Comparison of ENCODE assay signal across 11 cellular contexts in genomic region chr16:84513111-84514065, GRCh38. TPM values are rescaled to one million over a fixed set of nuclear protein-coding genes. Genes with fewer than 3 reads are reported as not detected.
DNase-seq lines count a peak whose midpoint lies in the region; TF ChIP-seq lines count a peak whose summit lies in the region.
"Had no signal": no experiment of that assay in that cellular context is flagged by ENCODE, and none has a peak within 500 bp of the region (broad histone marks: within the 10 kb centered on the region; RNA-seq: fewer than 3 reads in every experiment).

No MANE protein-coding gene starts in this region.

- H3K27ac ChIP-seq in GM23248, result no peak overlapping the region
- H3K27ac ChIP-seq in Karpas-422 (ENCODE audit: low read length), result no peak overlapping the region
- no peak overlapping the region for H3K27ac ChIP-seq in caudate nucleus (ENCODE audit: low read depth, low read length)

- CTCF ChIA-PET in AG04449 (lab: Yijun Ruan, JAX), result interaction anchor here (1.0 to 12.3 kb wide), 11 partner anchors 8 to 226 kb away, joined by 3 to 446 read pairs (median 5); partner anchors contain the start of genes COTL1, KLHL36 and MEAK7

- H3K9me3 Mint-ChIP-seq in activated T-helper 1 cell treated with anti-CD3 and anti-CD28 coated beads, Interleukin-12 subunit alpha, Interleukin-12 subunit beta, Interleukin-2, Interleukin-4 antibody, amounts not matched to agents 30 ng/mL and 10 ng/mL and 1 ng/mL, durations not matched to agents 14 hours and 24 hours and 36 hours, result no peaks in the 10 kb centered on the region

- H3K4me1 Mint-ChIP-seq in activated T-helper 1 cell treated with anti-CD3 and anti-CD28 coated beads, Interleukin-12 subunit alpha, Interleukin-12 subunit beta, Interleukin-2, Interleukin-4 antibody, amounts not matched to agents 30 ng/mL and 10 ng/mL and 1 ng/mL, durations not matched to agents 14 hours and 24 hours and 36 hours (ENCODE audit: low read depth), result peaks cover 71% of the 10 kb centered on the region

- H3K27me3 Mint-ChIP-seq in activated T-helper 1 cell treated with anti-CD3 and anti-CD28 coated beads, Interleukin-12 subunit alpha, Interleukin-12 subunit beta, Interleukin-2, Interleukin-4 antibody, amounts not matched to agents 30 ng/mL and 10 ng/mL and 1 ng/mL, durations not matched to agents 14 hours and 24 hours and 36 hours (ENCODE audit: insufficient read depth), result no peaks in the 10 kb centered on the region

- peaks cover 14% of the 10 kb centered on the region for H3K36me3 Mint-ChIP-seq in activated T-helper 1 cell treated with anti-CD3 and anti-CD28 coated beads, Interleukin-12 subunit alpha, Interleukin-12 subunit beta, Interleukin-2, Interleukin-4 antibody, amounts not matched to agents 30 ng/mL and 10 ng/mL and 1 ng/mL, durations not matched to agents 14 hours and 24 hours and 36 hours (ENCODE audit: low read depth)

- H4K20me1 ChIP-seq in GM23248 (ENCODE audit: insufficient read depth) (no peaks in the 10 kb centered on the region), Karpas-422 (ENCODE audit: insufficient read depth, low read depth, low read length) (no peaks in the 10 kb centered on the region)

- no peaks in the 10 kb centered on the region for H3K27me3 ChIP-seq in GM23248 (replicated peaks; ENCODE audit: insufficient read depth)
- no peaks in the 10 kb centered on the region for H3K27me3 ChIP-seq in Karpas-422 (ENCODE audit: low read length)

- in situ Hi-C loops in GM23248 (cut with MboI), result loop anchor here (5.0 kb wide), 2 partner anchors 109 to 214 kb away; no protein-coding TSS in a partner anchor

- peak overlapping the region; percentile 97 for H3K27ac Mint-ChIP-seq in activated T-helper 1 cell treated with anti-CD3 and anti-CD28 coated beads, Interleukin-12 subunit alpha, Interleukin-12 subunit beta, Interleukin-2, Interleukin-4 antibody, amounts not matched to agents 30 ng/mL and 10 ng/mL and 1 ng/mL, durations not matched to agents 14 hours and 24 hours and 36 hours

- DNase-seq in AG04449 (ENCODE audit: low read depth, low spot score) (peak; percentile 67), GM23248 (peak; percentile 52), islet precursor cell (peak; percentile 56), NCI-H2196 (lab: John Stamatoyannopoulos, UW; ENCODE audit: unreplicated experiment) (no peak), Karpas-422 (no peak), caudate nucleus (lab: John Stamatoyannopoulos, UW) (no peak), NCI-H774 (lab: John Stamatoyannopoulos, UW) (no peak)
- no peak for DNase-seq in activated T-helper 1 cell treated with anti-CD3 and anti-CD28 coated beads, Interleukin-12 subunit alpha, Interleukin-12 subunit beta, Interleukin-2, Interleukin-4 antibody, amounts not matched to agents 30 ng/mL and 10 ng/mL and 1 ng/mL, durations not matched to agents 14 hours and 24 hours and 36 hours (ENCODE audit: low spot score)
- DNase-seq: KG1, NCI-H524 treated with DMSO at 0.1 percent for 48 hours, substantia nigra had no signal

- H3K4me2 ChIP-seq in GM23248 (ENCODE audit: unreplicated experiment) (no peak overlapping the region), Karpas-422 (ENCODE audit: low read depth, low read length, poor library complexity, severe bottlenecking) (no peak overlapping the region)

- H3K9me2 ChIP-seq in GM23248 (ENCODE audit: insufficient read depth) (no peaks in the 10 kb centered on the region), Karpas-422 (replicated peaks; ENCODE audit: insufficient read depth, low read length) (no peaks in the 10 kb centered on the region)

- H3K4me1 ChIP-seq in GM23248 (ENCODE audit: insufficient read depth) (peaks cover 12% of the 10 kb centered on the region), Karpas-422 (ENCODE audit: low read length) (peaks cover 25% of the 10 kb centered on the region)

- H3K36me3 ChIP-seq in GM23248 (ENCODE audit: low read depth), result no peaks in the 10 kb centered on the region
- no peaks in the 10 kb centered on the region for H3K36me3 ChIP-seq in Karpas-422 (ENCODE audit: insufficient read depth, low read length)

- H3K9ac ChIP-seq in GM23248 (no peak overlapping the region), Karpas-422 (ENCODE audit: low read length) (no peak overlapping the region)

- H3K4me3 Mint-ChIP-seq in activated T-helper 1 cell treated with anti-CD3 and anti-CD28 coated beads, Interleukin-12 subunit alpha, Interleukin-12 subunit beta, Interleukin-2, Interleukin-4 antibody, amounts not matched to agents 30 ng/mL and 10 ng/mL and 1 ng/mL, durations not matched to agents 14 hours and 24 hours and 36 hours, result peak overlapping the region; percentile 62

- H3F3A ChIP-seq in GM23248 (ENCODE audit: insufficient read depth), result peaks cover 9% of the 10 kb centered on the region; the same call in 1 of the 2 replicates

- H3K4me3 ChIP-seq in AG04449 (ENCODE audit: low read depth, low read length) (no peak overlapping the region), GM23248 (no peak overlapping the region), Karpas-422 (ENCODE audit: low read length) (no peak overlapping the region)

- H3K79me2 ChIP-seq in GM23248 (ENCODE audit: insufficient read depth) (no peaks in the 10 kb centered on the region), Karpas-422 (ENCODE audit: low read length) (no peaks in the 10 kb centered on the region)

- H2AFZ ChIP-seq in GM23248 (no peak overlapping the region), Karpas-422 (ENCODE audit: low read length) (no peak overlapping the region)

- no peak for TF ChIP-seq CTCF in AG04449 (IDR thresholded peaks at IDR 0.05; ENCODE audit: insufficient read depth, low read length, missing control alignments)

- POLR2A ChIA-PET in AG04449 (lab: Yijun Ruan, JAX), result interaction anchor here (1.4 to 2.7 kb wide), 2 partner anchors 18 to 105 kb away, joined by 6 to 17 read pairs; partner anchors contain the start of gene COTL1

- no peaks in the 10 kb centered on the region for H3K9me3 ChIP-seq in GM23248 (ENCODE audit: low read depth)
- no peaks in the 10 kb centered on the region for H3K9me3 ChIP-seq in Karpas-422 (ENCODE audit: low read length)

- 82 to 90% methylated on average over 22 to 23 of the region's 23 CpGs for WGBS in GM23248 (ENCODE audit: low coverage in 1 of 2, low lambda C conversion rate in 2 of 2, missing lambda C conversion rate in 2 of 2), 2 experiments

- intact Hi-C loops in activated T-helper 1 cell treated with anti-CD3 and anti-CD28 coated beads, Interleukin-12 subunit alpha, Interleukin-12 subunit beta, Interleukin-2, Interleukin-4 antibody, amounts not matched to agents 30 ng/mL and 10 ng/mL and 1 ng/mL, durations not matched to agents 14 hours and 24 hours and 36 hours (cut with micrococcal nuclease), result loop anchor here (2.0 to 10.0 kb wide), 2 partner anchors 39 to 1041 kb away; no protein-coding TSS in a partner anchor

RNA-seq across cellular contexts. Expression of gene MEAK7, which starts 8.9 kb away (rescaled TPM):
- 45.6 and 57.5 TPM in 2 replicates for total RNA-seq in GM23248 (2014; rRNA removed; shearing (Covaris generic))
- polyA plus RNA-seq in GM23248 (2016; fragmentation: Nextera tagmentation; extraction: Ambion mirVana), result 62.0 and 62.7 TPM in 2 replicates
- 10.6 and 10.9 TPM in 2 replicates for total RNA-seq in activated T-helper 1 cell treated with anti-CD3 and anti-CD28 coated beads, Interleukin-12 subunit alpha, Interleukin-12 subunit beta, Interleukin-2, Interleukin-4 antibody, amounts not matched to agents 30 ng/mL and 10 ng/mL and 1 ng/mL, durations not matched to agents 14 hours and 24 hours and 36 hours
- total RNA-seq in Karpas-422 (2014; rRNA removed; shearing (Covaris generic); ENCODE audit: low replicate concordance), result 8.7 and 10.7 TPM in 2 replicates

Comparison
In these comparisons a context has a peak if more than half of its experiments do, and no peak if none do; other contexts are left out.
1. DNase-seq: peak in AG04449 (single experiment), GM23248 (single experiment) and islet precursor cell (single experiment); none in activated T-helper 1 cell treated with anti-CD3 and anti-CD28 coated beads, Interleukin-12 subunit alpha, Interleukin-12 subunit beta, Interleukin-2, Interleukin-4 antibody, amounts not matched to agents 30 ng/mL and 10 ng/mL and 1 ng/mL, durations not matched to agents 14 hours and 24 hours and 36 hours (single experiment), NCI-H2196 (single experiment), Karpas-422 (single experiment), caudate nucleus (0 of 61) and NCI-H774 (single experiment).